ENCODE assay signal across 1 cellular context in the genomic region with DNA sequence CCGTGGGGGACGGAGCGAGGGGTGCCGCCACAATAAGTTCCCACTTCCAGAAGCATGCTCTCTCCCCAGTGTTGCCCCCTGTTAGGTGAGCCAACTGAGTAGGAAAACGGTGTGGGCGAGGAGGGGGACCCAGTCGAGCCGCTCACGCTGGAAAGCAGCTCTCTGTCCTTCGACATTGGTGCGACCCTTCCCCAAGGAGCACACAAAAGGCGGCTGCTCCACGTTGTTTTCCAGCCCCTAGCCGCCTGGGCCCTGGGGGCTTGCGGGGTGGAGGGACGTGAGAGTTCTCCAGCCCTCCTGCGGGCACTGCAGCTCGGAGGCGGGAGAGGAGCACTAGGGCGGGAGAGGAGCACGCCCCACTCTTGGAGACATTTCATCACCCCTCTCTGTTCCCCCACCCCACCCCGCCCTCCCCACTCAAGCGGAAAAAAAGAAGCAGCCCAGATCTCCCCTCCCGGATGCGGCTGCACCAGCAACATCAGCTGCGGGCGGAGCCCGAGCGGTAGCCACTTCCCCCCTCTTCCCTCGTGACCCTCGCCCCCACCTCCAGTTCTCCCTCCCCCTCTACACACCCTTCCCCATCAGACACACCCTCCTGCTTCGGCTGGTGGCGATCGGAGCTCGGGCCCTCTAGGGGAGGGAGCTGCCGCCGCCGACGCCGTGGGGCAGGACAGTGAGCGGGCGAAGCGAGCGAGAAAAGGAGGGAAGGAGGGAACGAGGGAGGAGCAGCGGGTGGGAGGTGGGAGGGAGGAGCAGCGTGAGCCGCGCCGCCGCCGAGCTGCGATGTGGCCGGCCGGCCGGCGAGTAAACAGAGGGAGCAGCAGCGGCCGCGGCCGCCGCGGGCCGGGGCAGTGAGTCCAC.
TF ChIP-seq lines count a peak whose summit lies in the region.

A gene (plus strand): TSS at position 755 of the 861 bp plus-strand sequence. CDS start 157 bp downstream, outside the sequence.

TF ChIP-seq in HEK293, 187 proteins besides CTCF, POLR2A, EP300 and RAD21 (continued from another document):
- TF ChIP-seq, protein P1, sequence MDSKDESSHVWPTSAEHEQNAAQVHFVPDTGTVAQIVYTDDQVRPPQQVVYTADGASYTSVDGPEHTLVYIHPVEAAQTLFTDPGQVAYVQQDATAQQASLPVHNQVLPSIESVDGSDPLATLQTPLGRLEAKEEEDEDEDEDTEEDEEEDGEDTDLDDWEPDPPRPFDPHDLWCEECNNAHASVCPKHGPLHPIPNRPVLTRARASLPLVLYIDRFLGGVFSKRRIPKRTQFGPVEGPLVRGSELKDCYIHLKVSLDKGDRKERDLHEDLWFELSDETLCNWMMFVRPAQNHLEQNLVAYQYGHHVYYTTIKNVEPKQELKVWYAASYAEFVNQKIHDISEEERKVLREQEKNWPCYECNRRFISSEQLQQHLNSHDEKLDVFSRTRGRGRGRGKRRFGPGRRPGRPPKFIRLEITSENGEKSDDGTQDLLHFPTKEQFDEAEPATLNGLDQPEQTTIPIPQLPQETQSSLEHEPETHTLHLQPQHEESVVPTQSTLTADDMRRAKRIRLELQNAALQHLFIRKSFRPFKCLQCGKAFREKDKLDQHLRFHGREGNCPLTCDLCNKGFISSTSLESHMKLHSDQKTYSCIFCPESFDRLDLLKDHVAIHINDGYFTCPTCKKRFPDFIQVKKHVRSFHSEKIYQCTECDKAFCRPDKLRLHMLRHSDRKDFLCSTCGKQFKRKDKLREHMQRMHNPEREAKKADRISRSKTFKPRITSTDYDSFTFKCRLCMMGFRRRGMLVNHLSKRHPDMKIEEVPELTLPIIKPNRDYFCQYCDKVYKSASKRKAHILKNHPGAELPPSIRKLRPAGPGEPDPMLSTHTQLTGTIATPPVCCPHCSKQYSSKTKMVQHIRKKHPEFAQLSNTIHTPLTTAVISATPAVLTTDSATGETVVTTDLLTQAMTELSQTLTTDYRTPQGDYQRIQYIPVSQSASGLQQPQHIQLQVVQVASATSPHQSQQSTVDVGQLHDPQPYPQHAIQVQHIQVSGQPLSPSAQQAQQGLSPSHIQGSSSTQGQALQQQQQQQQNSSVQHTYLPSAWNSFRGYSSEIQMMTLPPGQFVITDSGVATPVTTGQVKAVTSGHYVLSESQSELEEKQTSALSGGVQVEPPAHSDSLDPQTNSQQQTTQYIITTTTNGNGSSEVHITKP (tag by site-specific recombination; IDR thresholded peaks at IDR 0.05), result peak; percentile 76
- TF ChIP-seq WT1 (tag by site-specific recombination; IDR thresholded peaks at IDR 0.05) (peak; percentile 82), ZNF140 (tag by site-specific recombination; IDR thresholded peaks at IDR 0.05) (no peak), TRIM28 (IDR thresholded peaks at IDR 0.05; ENCODE audit: borderline replicate concordance, low read length) (no peak), ZSCAN23 (tag by site-specific recombination; IDR thresholded peaks at IDR 0.05) (no peak), ZNF404 (tag by site-specific recombination; IDR thresholded peaks at IDR 0.05) (no peak), ZNF10 (tag by site-specific recombination; IDR thresholded peaks at IDR 0.05) (no peak), SP3 (tag by site-specific recombination; IDR thresholded peaks at IDR 0.05) (peak; percentile 91), TCF7L2 (IDR thresholded peaks at IDR 0.05; ENCODE audit: borderline replicate concordance, low read depth, low read length) (no peak), SETDB1 (IDR thresholded peaks at IDR 0.05; ENCODE audit: insufficient read length, low read length) (no peak), ZNF341 (tag by site-specific recombination; IDR thresholded peaks at IDR 0.05; ENCODE audit: low read depth) (peak; percentile 93), SP7 (tag by site-specific recombination; IDR thresholded peaks at IDR 0.05) (peak; percentile 75), HOXD13 (CRISPR knock-in tag; IDR thresholded peaks at IDR 0.05; ENCODE audit: borderline replicate concordance) (no peak), ZNF211 (tag by site-specific recombination; IDR thresholded peaks at IDR 0.05; ENCODE audit: low read depth) (no peak), ZEB2 (tag by site-specific recombination; IDR thresholded peaks at IDR 0.05) (peak; percentile 70; the same call in 1 of the 2 replicates), EGR2 (tag by site-specific recombination; IDR thresholded peaks at IDR 0.05; ENCODE audit: low read depth) (peak; percentile 87), ZNF600 (tag by site-specific recombination; IDR thresholded peaks at IDR 0.05) (peak; percentile 65), ZNF555 (tag by site-specific recombination; conservative IDR thresholded peaks at IDR 0.05) (no peak), ZNF324 (tag by site-specific recombination; IDR thresholded peaks at IDR 0.05) (no peak), ZBTB17 (tag by site-specific recombination; IDR thresholded peaks at IDR 0.05) (peak; percentile 87), ZIC2 (tag by site-specific recombination; IDR thresholded peaks at IDR 0.05) (peak; percentile 57; the same call in 1 of the 2 replicates), GLI2 (tag by site-specific recombination; IDR thresholded peaks at IDR 0.05; ENCODE audit: borderline replicate concordance, low read depth) (no peak), ZNF626 (tag by site-specific recombination; IDR thresholded peaks at IDR 0.05) (no peak), ZBTB1 (tag by site-specific recombination; IDR thresholded peaks at IDR 0.05) (no peak), KLF1 (tag by site-specific recombination; IDR thresholded peaks at IDR 0.05) (peak; percentile 93), GLIS1 (tag by site-specific recombination; IDR thresholded peaks at IDR 0.05) (peak; percentile 65), OSR2 (tag by site-specific recombination; IDR thresholded peaks at IDR 0.05) (peak; percentile 64), KLF7 (tag by site-specific recombination; IDR thresholded peaks at IDR 0.05; ENCODE audit: borderline replicate concordance) (peak; percentile 93), ZFP37 (tag by site-specific recombination; IDR thresholded peaks at IDR 0.05) (no peak), ZFHX2 (tag by site-specific recombination; conservative IDR thresholded peaks at IDR 0.05) (peak; percentile 89), GLIS2 (tag by site-specific recombination; IDR thresholded peaks at IDR 0.05) (peak; percentile 67), OVOL3 (tag by site-specific recombination; IDR thresholded peaks at IDR 0.05) (no peak), ZNF426 (tag by site-specific recombination; IDR thresholded peaks at IDR 0.05) (no peak), KLF10 (tag by site-specific recombination; IDR thresholded peaks at IDR 0.05) (peak; percentile 96)
- TF ChIP-seq, protein P2, sequence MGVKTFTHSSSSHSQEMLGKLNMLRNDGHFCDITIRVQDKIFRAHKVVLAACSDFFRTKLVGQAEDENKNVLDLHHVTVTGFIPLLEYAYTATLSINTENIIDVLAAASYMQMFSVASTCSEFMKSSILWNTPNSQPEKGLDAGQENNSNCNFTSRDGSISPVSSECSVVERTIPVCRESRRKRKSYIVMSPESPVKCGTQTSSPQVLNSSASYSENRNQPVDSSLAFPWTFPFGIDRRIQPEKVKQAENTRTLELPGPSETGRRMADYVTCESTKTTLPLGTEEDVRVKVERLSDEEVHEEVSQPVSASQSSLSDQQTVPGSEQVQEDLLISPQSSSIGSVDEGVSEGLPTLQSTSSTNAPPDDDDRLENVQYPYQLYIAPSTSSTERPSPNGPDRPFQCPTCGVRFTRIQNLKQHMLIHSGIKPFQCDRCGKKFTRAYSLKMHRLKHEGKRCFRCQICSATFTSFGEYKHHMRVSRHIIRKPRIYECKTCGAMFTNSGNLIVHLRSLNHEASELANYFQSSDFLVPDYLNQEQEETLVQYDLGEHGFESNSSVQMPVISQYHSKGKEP (tag by site-specific recombination; IDR thresholded peaks at IDR 0.05), result 0 out of 2 replicates have a peak, but pooled peaks have one; percentile 27
- TF ChIP-seq, protein P3, sequence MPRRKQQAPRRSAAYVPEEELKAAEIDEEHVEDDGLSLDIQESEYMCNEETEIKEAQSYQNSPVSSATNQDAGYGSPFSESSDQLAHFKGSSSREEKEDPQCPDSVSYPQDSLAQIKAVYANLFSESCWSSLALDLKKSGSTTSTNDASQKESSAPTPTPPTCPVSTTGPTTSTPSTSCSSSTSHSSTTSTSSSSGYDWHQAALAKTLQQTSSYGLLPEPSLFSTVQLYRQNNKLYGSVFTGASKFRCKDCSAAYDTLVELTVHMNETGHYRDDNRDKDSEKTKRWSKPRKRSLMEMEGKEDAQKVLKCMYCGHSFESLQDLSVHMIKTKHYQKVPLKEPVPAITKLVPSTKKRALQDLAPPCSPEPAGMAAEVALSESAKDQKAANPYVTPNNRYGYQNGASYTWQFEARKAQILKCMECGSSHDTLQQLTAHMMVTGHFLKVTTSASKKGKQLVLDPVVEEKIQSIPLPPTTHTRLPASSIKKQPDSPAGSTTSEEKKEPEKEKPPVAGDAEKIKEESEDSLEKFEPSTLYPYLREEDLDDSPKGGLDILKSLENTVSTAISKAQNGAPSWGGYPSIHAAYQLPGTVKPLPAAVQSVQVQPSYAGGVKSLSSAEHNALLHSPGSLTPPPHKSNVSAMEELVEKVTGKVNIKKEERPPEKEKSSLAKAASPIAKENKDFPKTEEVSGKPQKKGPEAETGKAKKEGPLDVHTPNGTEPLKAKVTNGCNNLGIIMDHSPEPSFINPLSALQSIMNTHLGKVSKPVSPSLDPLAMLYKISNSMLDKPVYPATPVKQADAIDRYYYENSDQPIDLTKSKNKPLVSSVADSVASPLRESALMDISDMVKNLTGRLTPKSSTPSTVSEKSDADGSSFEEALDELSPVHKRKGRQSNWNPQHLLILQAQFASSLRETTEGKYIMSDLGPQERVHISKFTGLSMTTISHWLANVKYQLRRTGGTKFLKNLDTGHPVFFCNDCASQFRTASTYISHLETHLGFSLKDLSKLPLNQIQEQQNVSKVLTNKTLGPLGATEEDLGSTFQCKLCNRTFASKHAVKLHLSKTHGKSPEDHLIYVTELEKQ (tag by site-specific recombination; IDR thresholded peaks at IDR 0.05; ENCODE audit: borderline replicate concordance), result no peak
- TF ChIP-seq, protein P4, sequence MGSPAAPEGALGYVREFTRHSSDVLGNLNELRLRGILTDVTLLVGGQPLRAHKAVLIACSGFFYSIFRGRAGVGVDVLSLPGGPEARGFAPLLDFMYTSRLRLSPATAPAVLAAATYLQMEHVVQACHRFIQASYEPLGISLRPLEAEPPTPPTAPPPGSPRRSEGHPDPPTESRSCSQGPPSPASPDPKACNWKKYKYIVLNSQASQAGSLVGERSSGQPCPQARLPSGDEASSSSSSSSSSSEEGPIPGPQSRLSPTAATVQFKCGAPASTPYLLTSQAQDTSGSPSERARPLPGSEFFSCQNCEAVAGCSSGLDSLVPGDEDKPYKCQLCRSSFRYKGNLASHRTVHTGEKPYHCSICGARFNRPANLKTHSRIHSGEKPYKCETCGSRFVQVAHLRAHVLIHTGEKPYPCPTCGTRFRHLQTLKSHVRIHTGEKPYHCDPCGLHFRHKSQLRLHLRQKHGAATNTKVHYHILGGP (tag by site-specific recombination; IDR thresholded peaks at IDR 0.05), result no peak
- TF ChIP-seq, protein P5, sequence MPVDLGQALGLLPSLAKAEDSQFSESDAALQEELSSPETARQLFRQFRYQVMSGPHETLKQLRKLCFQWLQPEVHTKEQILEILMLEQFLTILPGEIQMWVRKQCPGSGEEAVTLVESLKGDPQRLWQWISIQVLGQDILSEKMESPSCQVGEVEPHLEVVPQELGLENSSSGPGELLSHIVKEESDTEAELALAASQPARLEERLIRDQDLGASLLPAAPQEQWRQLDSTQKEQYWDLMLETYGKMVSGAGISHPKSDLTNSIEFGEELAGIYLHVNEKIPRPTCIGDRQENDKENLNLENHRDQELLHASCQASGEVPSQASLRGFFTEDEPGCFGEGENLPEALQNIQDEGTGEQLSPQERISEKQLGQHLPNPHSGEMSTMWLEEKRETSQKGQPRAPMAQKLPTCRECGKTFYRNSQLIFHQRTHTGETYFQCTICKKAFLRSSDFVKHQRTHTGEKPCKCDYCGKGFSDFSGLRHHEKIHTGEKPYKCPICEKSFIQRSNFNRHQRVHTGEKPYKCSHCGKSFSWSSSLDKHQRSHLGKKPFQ (tag by site-specific recombination; IDR thresholded peaks at IDR 0.05), result peak; percentile 57; the same call in 1 of the 2 replicates
- TF ChIP-seq, protein P6, sequence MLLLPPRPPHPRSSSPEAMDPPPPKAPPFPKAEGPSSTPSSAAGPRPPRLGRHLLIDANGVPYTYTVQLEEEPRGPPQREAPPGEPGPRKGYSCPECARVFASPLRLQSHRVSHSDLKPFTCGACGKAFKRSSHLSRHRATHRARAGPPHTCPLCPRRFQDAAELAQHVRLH (tag by site-specific recombination; IDR thresholded peaks at IDR 0.05), result 0 out of 2 replicates have a peak, but pooled peaks have one; percentile 32
- TF ChIP-seq, protein P7, sequence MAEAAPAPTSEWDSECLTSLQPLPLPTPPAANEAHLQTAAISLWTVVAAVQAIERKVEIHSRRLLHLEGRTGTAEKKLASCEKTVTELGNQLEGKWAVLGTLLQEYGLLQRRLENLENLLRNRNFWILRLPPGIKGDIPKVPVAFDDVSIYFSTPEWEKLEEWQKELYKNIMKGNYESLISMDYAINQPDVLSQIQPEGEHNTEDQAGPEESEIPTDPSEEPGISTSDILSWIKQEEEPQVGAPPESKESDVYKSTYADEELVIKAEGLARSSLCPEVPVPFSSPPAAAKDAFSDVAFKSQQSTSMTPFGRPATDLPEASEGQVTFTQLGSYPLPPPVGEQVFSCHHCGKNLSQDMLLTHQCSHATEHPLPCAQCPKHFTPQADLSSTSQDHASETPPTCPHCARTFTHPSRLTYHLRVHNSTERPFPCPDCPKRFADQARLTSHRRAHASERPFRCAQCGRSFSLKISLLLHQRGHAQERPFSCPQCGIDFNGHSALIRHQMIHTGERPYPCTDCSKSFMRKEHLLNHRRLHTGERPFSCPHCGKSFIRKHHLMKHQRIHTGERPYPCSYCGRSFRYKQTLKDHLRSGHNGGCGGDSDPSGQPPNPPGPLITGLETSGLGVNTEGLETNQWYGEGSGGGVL (tag by site-specific recombination; IDR thresholded peaks at IDR 0.05), result peak; percentile 100
